In genomic region chr4:171948038-171948437, GRCh38 we compare ENCODE assay signal across 29 cellular contexts.
A peak's percentile ranks its signal among the peaks of the same experiment; 100 is the strongest.
DNase-seq lines count a peak whose midpoint lies in the region; TF ChIP-seq lines count a peak whose summit lies in the region.
"Had no signal": no experiment of that assay in that cellular context is flagged by ENCODE, and none has a peak within 500 bp of the region (broad histone marks: within the 10 kb centered on the region; RNA-seq: fewer than 3 reads in every experiment).

No MANE protein-coding gene starts in this region.

- TF ChIP-seq EP300 in neural cell (conservative IDR thresholded peaks at IDR 0.05; ENCODE audit: poor library complexity, severe bottlenecking) = peak; percentile 98

- H3F3A ChIP-seq in neural cell (ENCODE audit: insufficient read depth, low read length, poor library complexity, severe bottlenecking) = no peaks in the 10 kb centered on the region

- H3K27me3 ChIP-seq in neural cell (ENCODE audit: insufficient read depth, low read depth, low read length) = no peaks in the 10 kb centered on the region
- H3K27me3 ChIP-seq: BE2C; BLaER1; BLaER1 treated with 17β-estradiol and CSF1 and Interleukin-3, amounts not matched to agents 10 nM and 100 nM had no signal

- H3K27ac ChIP-seq in neural cell (ENCODE audit: low read length) = peak overlapping the region; percentile 59
- H3K27ac ChIP-seq: 22Rv1; A549; BLaER1; BLaER1 treated with 17β-estradiol and CSF1 and Interleukin-3, amounts not matched to agents 10 nM and 100 nM; C4-2B had no signal

- no peaks in the 10 kb centered on the region for H3K79me2 ChIP-seq in neural cell (replicated peaks; ENCODE audit: insufficient read depth, low read length)

- no peaks in the 10 kb centered on the region for H3K9me3 ChIP-seq in neural cell (ENCODE audit: low read length)
- H3K9me3 ChIP-seq: A549; BE2C; BLaER1; BLaER1 treated with 17β-estradiol and CSF1 and Interleukin-3, amounts not matched to agents 10 nM and 100 nM; Caco-2 had no signal

- no peaks in the 10 kb centered on the region for H3K9me2 ChIP-seq in neural cell (ENCODE audit: insufficient read depth, low read length)

- H3K9ac ChIP-seq in neural cell (ENCODE audit: low read length) = no peak overlapping the region
- H3K9ac ChIP-seq: BLaER1; BLaER1 treated with 17β-estradiol and CSF1 and Interleukin-3, amounts not matched to agents 10 nM and 100 nM had no signal

- TF ChIP-seq CTCF in neural cell (IDR thresholded peaks at IDR 0.05; ENCODE audit: poor library complexity, severe bottlenecking) = no peak

- no peak overlapping the region for H2AFZ ChIP-seq in neural cell (ENCODE audit: low read depth, low read length)

- H4K20me1 ChIP-seq in neural cell (ENCODE audit: insufficient read depth) = no peaks in the 10 kb centered on the region
- H4K20me1 ChIP-seq: BLaER1; BLaER1 treated with 17β-estradiol and CSF1 and Interleukin-3, amounts not matched to agents 10 nM and 100 nM had no signal

- H3K36me3 ChIP-seq in neural cell (ENCODE audit: insufficient read depth, low read length) = no peaks in the 10 kb centered on the region
- H3K36me3 ChIP-seq: BE2C; BLaER1; BLaER1 treated with 17β-estradiol and CSF1 and Interleukin-3, amounts not matched to agents 10 nM and 100 nM had no signal

- no peak overlapping the region for H3K4me2 ChIP-seq in neural cell (ENCODE audit: low read length)
- H3K4me2 ChIP-seq: A549; BLaER1; BLaER1 treated with 17β-estradiol and CSF1 and Interleukin-3, amounts not matched to agents 10 nM and 100 nM had no signal

- H3K4me3 ChIP-seq in neural cell (ENCODE audit: low read length) = no peak overlapping the region
- H3K4me3 ChIP-seq: A549; BLaER1; BLaER1 treated with 17β-estradiol and CSF1 and Interleukin-3, amounts not matched to agents 10 nM and 100 nM had no signal

- no peak for TF ChIP-seq RAD21 in neural cell (conservative IDR thresholded peaks at IDR 0.05)

- DNase-seq in foreskin melanocyte (peak; percentile 35), NCI-H2196 treated with DMSO at 0.1 percent for 48 hours (lab: John Stamatoyannopoulos, UW; ENCODE audit: unreplicated experiment) (no peak), COLO668 (lab: John Stamatoyannopoulos, UW; ENCODE audit: unreplicated experiment) (no peak)
- DNase-seq: 8988T; ACHN; AML-193; BE2C; C1 segment of cervical spinal cord; Caco-2; Calu3; CD4-positive, alpha-beta memory T cell; CD4-positive, alpha-beta T cell; CD4-positive, CD25-positive, alpha-beta regulatory T cell; CD8-positive, alpha-beta memory T cell; CD8-positive, alpha-beta T cell; COR-L47; DMS 273 treated with DMSO at 0.1 percent for 48 hours; DMS153; DMS53; DMS79; DMS79 treated with DMSO at 0.1 percent for 48 hours; DND-41; EL had no signal

TF ChIP-seq in neural cell, 6 proteins besides CTCF, POLR2A, EP300 and RAD21:
- TF ChIP-seq, protein P1, sequence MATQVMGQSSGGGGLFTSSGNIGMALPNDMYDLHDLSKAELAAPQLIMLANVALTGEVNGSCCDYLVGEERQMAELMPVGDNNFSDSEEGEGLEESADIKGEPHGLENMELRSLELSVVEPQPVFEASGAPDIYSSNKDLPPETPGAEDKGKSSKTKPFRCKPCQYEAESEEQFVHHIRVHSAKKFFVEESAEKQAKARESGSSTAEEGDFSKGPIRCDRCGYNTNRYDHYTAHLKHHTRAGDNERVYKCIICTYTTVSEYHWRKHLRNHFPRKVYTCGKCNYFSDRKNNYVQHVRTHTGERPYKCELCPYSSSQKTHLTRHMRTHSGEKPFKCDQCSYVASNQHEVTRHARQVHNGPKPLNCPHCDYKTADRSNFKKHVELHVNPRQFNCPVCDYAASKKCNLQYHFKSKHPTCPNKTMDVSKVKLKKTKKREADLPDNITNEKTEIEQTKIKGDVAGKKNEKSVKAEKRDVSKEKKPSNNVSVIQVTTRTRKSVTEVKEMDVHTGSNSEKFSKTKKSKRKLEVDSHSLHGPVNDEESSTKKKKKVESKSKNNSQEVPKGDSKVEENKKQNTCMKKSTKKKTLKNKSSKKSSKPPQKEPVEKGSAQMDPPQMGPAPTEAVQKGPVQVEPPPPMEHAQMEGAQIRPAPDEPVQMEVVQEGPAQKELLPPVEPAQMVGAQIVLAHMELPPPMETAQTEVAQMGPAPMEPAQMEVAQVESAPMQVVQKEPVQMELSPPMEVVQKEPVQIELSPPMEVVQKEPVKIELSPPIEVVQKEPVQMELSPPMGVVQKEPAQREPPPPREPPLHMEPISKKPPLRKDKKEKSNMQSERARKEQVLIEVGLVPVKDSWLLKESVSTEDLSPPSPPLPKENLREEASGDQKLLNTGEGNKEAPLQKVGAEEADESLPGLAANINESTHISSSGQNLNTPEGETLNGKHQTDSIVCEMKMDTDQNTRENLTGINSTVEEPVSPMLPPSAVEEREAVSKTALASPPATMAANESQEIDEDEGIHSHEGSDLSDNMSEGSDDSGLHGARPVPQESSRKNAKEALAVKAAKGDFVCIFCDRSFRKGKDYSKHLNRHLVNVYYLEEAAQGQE (IDR thresholded peaks at IDR 0.05; ENCODE audit: borderline replicate concordance) = peak; percentile 32
- TF ChIP-seq TAF1 (IDR thresholded peaks at IDR 0.05; ENCODE audit: low read depth) = no peak
- peak; percentile 80 for TF ChIP-seq POLR2AphosphoS5 (IDR thresholded peaks at IDR 0.05)
